1 cellular context compared by ENCODE assay signal in genomic region chr1:119631433-119632102, GRCh38.
TF ChIP-seq lines count a peak whose summit lies in the region.

No MANE protein-coding gene starts in this region.

TF ChIP-seq in HepG2, 621 proteins besides CTCF, POLR2A, EP300 and RAD21 (continued from another document and continues in another):
- TF ChIP-seq HNF1B (CRISPR knock-in tag; IDR thresholded peaks at IDR 0.05): peak; percentile 67
- TF ChIP-seq BCLAF1 (IDR thresholded peaks at IDR 0.05): no peak
- no peak for TF ChIP-seq ZBTB39 (CRISPR knock-in tag; IDR thresholded peaks at IDR 0.05)
- TF ChIP-seq TCF7L2 (IDR thresholded peaks at IDR 0.05; ENCODE audit: low read depth, low read length): no peak
- TF ChIP-seq HMGXB4 (CRISPR knock-in tag; IDR thresholded peaks at IDR 0.05; ENCODE audit: borderline replicate concordance in 1 of 2, low read depth in 1 of 2): peak in 1 of 2 experiments; percentile 60; a peak in 3 of 4 replicates
- TF ChIP-seq FOSL1 (CRISPR knock-in tag; IDR thresholded peaks at IDR 0.05; ENCODE audit: borderline replicate concordance): 0 out of 2 replicates have a peak, but pooled peaks have one; percentile 19
- no peak for TF ChIP-seq ZNF326 (CRISPR knock-in tag; IDR thresholded peaks at IDR 0.05; ENCODE audit: borderline replicate concordance)
- no peak for TF ChIP-seq MAFF (IDR thresholded peaks at IDR 0.05; ENCODE audit: low read depth, low read length)
- no peak for TF ChIP-seq SNRNP70 (IDR thresholded peaks at IDR 0.05; ENCODE audit: low read depth, low read length)
- no peak for TF ChIP-seq ZNF143 (CRISPR knock-in tag; IDR thresholded peaks at IDR 0.05)
- TF ChIP-seq MBNL3 (CRISPR knock-in tag; conservative IDR thresholded peaks at IDR 0.05): no peak
- TF ChIP-seq ZBTB26 (CRISPR knock-in tag; IDR thresholded peaks at IDR 0.05; ENCODE audit: borderline replicate concordance): peak; percentile 35; the same call in 1 of the 2 replicates
- TF ChIP-seq ZNF674 (CRISPR knock-in tag; IDR thresholded peaks at IDR 0.05; ENCODE audit: low read depth): 0 out of 2 replicates have a peak, but pooled peaks have one; percentile 55
- TF ChIP-seq PRMT3 (CRISPR knock-in tag; IDR thresholded peaks at IDR 0.05; ENCODE audit: borderline replicate concordance, low read depth): no peak
- TF ChIP-seq ZNF30 (CRISPR knock-in tag; IDR thresholded peaks at IDR 0.05): no peak
- no peak for TF ChIP-seq NONO (IDR thresholded peaks at IDR 0.05)
- 0 out of 2 replicates have a peak, but pooled peaks have one; percentile 19 for TF ChIP-seq NONO (CRISPR knock-in tag; conservative IDR thresholded peaks at IDR 0.05)
- no peak for TF ChIP-seq HNRNPUL1 (IDR thresholded peaks at IDR 0.05; ENCODE audit: low read depth, low read length)
- no peak for TF ChIP-seq NFE2L1 (CRISPR knock-in tag; IDR thresholded peaks at IDR 0.05; ENCODE audit: borderline replicate concordance)
- no peak for TF ChIP-seq XBP1 (CRISPR knock-in tag; IDR thresholded peaks at IDR 0.05)
- no peak for TF ChIP-seq PRPF4 (IDR thresholded peaks at IDR 0.05; ENCODE audit: low read depth, low read length, poor library complexity, severe bottlenecking)
- TF ChIP-seq ZNF468 (CRISPR knock-in tag; IDR thresholded peaks at IDR 0.05): no peak
- TF ChIP-seq JDP2 (CRISPR knock-in tag; IDR thresholded peaks at IDR 0.05; ENCODE audit: borderline replicate concordance): no peak
- TF ChIP-seq ZNF350 (CRISPR knock-in tag; IDR thresholded peaks at IDR 0.05; ENCODE audit: borderline replicate concordance, low read depth): no peak; the same call in 1 of the 2 replicates
- TF ChIP-seq ZNF776 (CRISPR knock-in tag; IDR thresholded peaks at IDR 0.05): 0 out of 2 replicates have a peak, but pooled peaks have one; percentile 67
- TF ChIP-seq SRSF1 (optimal IDR thresholded peaks at IDR 0.05; ENCODE audit: low read depth, low read length): peak; percentile 77
- TF ChIP-seq ZBTB3 (CRISPR knock-in tag; IDR thresholded peaks at IDR 0.05; ENCODE audit: borderline replicate concordance, low read depth): 0 out of 2 replicates have a peak, but pooled peaks have one; percentile 72
- no peak for TF ChIP-seq ZBTB21 (CRISPR knock-in tag; IDR thresholded peaks at IDR 0.05)
- TF ChIP-seq ZNF3 (CRISPR knock-in tag; IDR thresholded peaks at IDR 0.05): no peak
- TF ChIP-seq CBX5 (CRISPR knock-in tag; IDR thresholded peaks at IDR 0.05; ENCODE audit: borderline replicate concordance): no peak
- no peak for TF ChIP-seq KDM1A (CRISPR knock-in tag; IDR thresholded peaks at IDR 0.05)
- TF ChIP-seq HOXA3 (CRISPR knock-in tag; IDR thresholded peaks at IDR 0.05): peak; percentile 82
- no peak for TF ChIP-seq ZNF335 (CRISPR knock-in tag; IDR thresholded peaks at IDR 0.05)
- TF ChIP-seq SMARCC2 (IDR thresholded peaks at IDR 0.05): no peak
- TF ChIP-seq GRHL1 (CRISPR knock-in tag; conservative IDR thresholded peaks at IDR 0.05): no peak
- TF ChIP-seq BHLHE40 (IDR thresholded peaks at IDR 0.05; ENCODE audit: low read length): peak; percentile 82
- TF ChIP-seq AGO2 (optimal IDR thresholded peaks at IDR 0.05; ENCODE audit: low read depth, low read length): peak; percentile 44
- peak; percentile 89 for TF ChIP-seq RNF2 (conservative IDR thresholded peaks at IDR 0.05; ENCODE audit: low read depth)
- TF ChIP-seq PREB (CRISPR knock-in tag; IDR thresholded peaks at IDR 0.05): no peak
- no peak for TF ChIP-seq ZFP1 (CRISPR knock-in tag; IDR thresholded peaks at IDR 0.05)
- TF ChIP-seq BRD4 (CRISPR knock-in tag; IDR thresholded peaks at IDR 0.05): no peak
- TF ChIP-seq ZNF142 (CRISPR knock-in tag; IDR thresholded peaks at IDR 0.05): peak; percentile 67; the same call in 1 of the 2 replicates
- TF ChIP-seq SPEN (CRISPR knock-in tag; IDR thresholded peaks at IDR 0.05; ENCODE audit: low read depth): peak; percentile 78; the same call in 1 of the 2 replicates
